Comparison of ENCODE assay signal across 1 cellular context in genomic region chr1:228368801-228369607, GRCh38.
TF ChIP-seq lines count a peak whose summit lies in the region.

No MANE protein-coding gene starts in this region.

TF ChIP-seq in K562, 482 proteins besides CTCF, POLR2A, EP300 and RAD21 (continued from another document and continues in another):
- TF ChIP-seq PTTG1 (tag; IDR thresholded peaks at IDR 0.05; ENCODE audit: low read depth) (no peak), PHB (CRISPR knock-in tag; IDR thresholded peaks at IDR 0.05) (no peak), EGR1 (conservative IDR thresholded peaks at IDR 0.05) (peak; percentile 39), TBL1XR1 (IDR thresholded peaks at IDR 0.05; ENCODE audit: low read length in 2 of 2) (peak; percentile 63 to 94; a peak in 3 of 4 replicates), FOXK1 (CRISPR knock-in tag; IDR thresholded peaks at IDR 0.05; ENCODE audit: borderline replicate concordance) (peak; percentile 44; the same call in 1 of the 2 replicates), RBM17 (IDR thresholded peaks at IDR 0.05; ENCODE audit: borderline replicate concordance, low read depth, low read length) (no peak), TEAD2 (tag; IDR thresholded peaks at IDR 0.05) (no peak), POLR2B (IDR thresholded peaks at IDR 0.05; ENCODE audit: low read depth, partially characterized antibody) (no peak), CBFB (CRISPR knock-in tag; IDR thresholded peaks at IDR 0.05) (peak; percentile 84), MXI1 (IDR thresholded peaks at IDR 0.05; ENCODE audit: low read depth, low read length) (0 out of 2 replicates have a peak, but pooled peaks have one; percentile 41), CHD1 (IDR thresholded peaks at IDR 0.05; ENCODE audit: low read length) (no peak), E4F1 (CRISPR knock-in tag; IDR thresholded peaks at IDR 0.05; ENCODE audit: borderline replicate concordance) (no peak), TAF9B (IDR thresholded peaks at IDR 0.05; ENCODE audit: partially characterized antibody) (no peak), SIN3B (IDR thresholded peaks at IDR 0.05; ENCODE audit: low read depth) (no peak), ATF4 (CRISPR knock-in tag; IDR thresholded peaks at IDR 0.05) (no peak; the same call in 1 of the 2 replicates), BCL6 (CRISPR knock-in tag; IDR thresholded peaks at IDR 0.05) (no peak), ZFPM2 (CRISPR knock-in tag; IDR thresholded peaks at IDR 0.05) (no peak), TCF7L2 (IDR thresholded peaks at IDR 0.05; ENCODE audit: low read depth, low read length) (peak; percentile 80; the same call in 1 of the 2 replicates), PPARD (CRISPR knock-in tag; IDR thresholded peaks at IDR 0.05) (no peak), USF1 (CRISPR knock-in tag; IDR thresholded peaks at IDR 0.05) (peak; percentile 91), NUFIP1 (IDR thresholded peaks at IDR 0.05; ENCODE audit: partially characterized antibody) (peak; percentile 74), HMGN3 (IDR thresholded peaks at IDR 0.05; ENCODE audit: borderline replicate concordance, extremely low read depth, insufficient read length, low read depth, low read length) (peak; percentile 35), ARNT (IDR thresholded peaks at IDR 0.05) (peak in 1 of 2 experiments; percentile 59; a peak in 1 of 4 replicates), ASH1L (IDR thresholded peaks at IDR 0.05; ENCODE audit: borderline replicate concordance, low read depth, partially characterized antibody) (no peak), ZBED1 (IDR thresholded peaks at IDR 0.05) (peak; percentile 27; the same call in 1 of the 2 replicates), RFX7 (CRISPR knock-in tag; IDR thresholded peaks at IDR 0.05) (no peak), FOXJ2 (tag; IDR thresholded peaks at IDR 0.05) (peak; percentile 81; the same call in 1 of the 2 replicates), ZNF134 (CRISPR knock-in tag; conservative IDR thresholded peaks at IDR 0.05) (peak; percentile 38; the same call in 1 of the 2 replicates), ZZZ3 (IDR thresholded peaks at IDR 0.05) (no peak), ZBTB43 (CRISPR knock-in tag; IDR thresholded peaks at IDR 0.05) (no peak), STAT5A (IDR thresholded peaks at IDR 0.05; ENCODE audit: borderline replicate concordance, low read length) (peak; percentile 61; the same call in 1 of the 2 replicates), ARHGAP35 (IDR thresholded peaks at IDR 0.05; ENCODE audit: partially characterized antibody) (no peak), NR4A1 (CRISPR knock-in tag; IDR thresholded peaks at IDR 0.05) (no peak), NR4A1 (tag; IDR thresholded peaks at IDR 0.05) (peak; percentile 86), ZBTB11 (CRISPR knock-in tag; IDR thresholded peaks at IDR 0.05) (peak in 1 of 3 experiments; percentile 60; a peak in 2 of 6 replicates), E2F4 (CRISPR knock-in tag; IDR thresholded peaks at IDR 0.05; ENCODE audit: low read depth) (no peak), POLR2H (tag; IDR thresholded peaks at IDR 0.05; ENCODE audit: low read depth) (no peak), FOXK2 (conservative IDR thresholded peaks at IDR 0.05 in 1 of 2, IDR thresholded peaks at IDR 0.05 in 1 of 2; ENCODE audit: low read depth in 2 of 2) (peak in 1 of 2 experiments; percentile 97; a peak in 3 of 4 replicates), TAF7 (tag; IDR thresholded peaks at IDR 0.05) (no peak)
- TF ChIP-seq, protein P1, sequence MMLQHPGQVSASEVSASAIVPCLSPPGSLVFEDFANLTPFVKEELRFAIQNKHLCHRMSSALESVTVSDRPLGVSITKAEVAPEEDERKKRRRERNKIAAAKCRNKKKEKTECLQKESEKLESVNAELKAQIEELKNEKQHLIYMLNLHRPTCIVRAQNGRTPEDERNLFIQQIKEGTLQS (IDR thresholded peaks at IDR 0.05), result peak; percentile 69
- TF ChIP-seq, protein P1 (CRISPR knock-in tag; conservative IDR thresholded peaks at IDR 0.05), result peak; percentile 50; the same call in 1 of the 2 replicates
- TF ChIP-seq, protein P2, sequence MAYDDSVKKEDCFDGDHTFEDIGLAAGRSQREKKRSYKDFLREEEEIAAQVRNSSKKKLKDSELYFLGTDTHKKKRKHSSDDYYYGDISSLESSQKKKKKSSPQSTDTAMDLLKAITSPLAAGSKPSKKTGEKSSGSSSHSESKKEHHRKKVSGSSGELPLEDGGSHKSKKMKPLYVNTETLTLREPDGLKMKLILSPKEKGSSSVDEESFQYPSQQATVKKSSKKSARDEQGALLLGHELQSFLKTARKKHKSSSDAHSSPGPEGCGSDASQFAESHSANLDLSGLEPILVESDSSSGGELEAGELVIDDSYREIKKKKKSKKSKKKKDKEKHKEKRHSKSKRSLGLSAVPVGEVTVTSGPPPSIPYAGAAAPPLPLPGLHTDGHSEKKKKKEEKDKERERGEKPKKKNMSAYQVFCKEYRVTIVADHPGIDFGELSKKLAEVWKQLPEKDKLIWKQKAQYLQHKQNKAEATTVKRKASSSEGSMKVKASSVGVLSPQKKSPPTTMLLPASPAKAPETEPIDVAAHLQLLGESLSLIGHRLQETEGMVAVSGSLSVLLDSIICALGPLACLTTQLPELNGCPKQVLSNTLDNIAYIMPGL (CRISPR knock-in tag; IDR thresholded peaks at IDR 0.05), result no peak
- TF ChIP-seq, protein P3, sequence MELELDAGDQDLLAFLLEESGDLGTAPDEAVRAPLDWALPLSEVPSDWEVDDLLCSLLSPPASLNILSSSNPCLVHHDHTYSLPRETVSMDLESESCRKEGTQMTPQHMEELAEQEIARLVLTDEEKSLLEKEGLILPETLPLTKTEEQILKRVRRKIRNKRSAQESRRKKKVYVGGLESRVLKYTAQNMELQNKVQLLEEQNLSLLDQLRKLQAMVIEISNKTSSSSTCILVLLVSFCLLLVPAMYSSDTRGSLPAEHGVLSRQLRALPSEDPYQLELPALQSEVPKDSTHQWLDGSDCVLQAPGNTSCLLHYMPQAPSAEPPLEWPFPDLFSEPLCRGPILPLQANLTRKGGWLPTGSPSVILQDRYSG (tag; conservative IDR thresholded peaks at IDR 0.05; ENCODE audit: low read depth), result peak; percentile 68; the same call in 1 of the 2 replicates
- TF ChIP-seq, protein P4, sequence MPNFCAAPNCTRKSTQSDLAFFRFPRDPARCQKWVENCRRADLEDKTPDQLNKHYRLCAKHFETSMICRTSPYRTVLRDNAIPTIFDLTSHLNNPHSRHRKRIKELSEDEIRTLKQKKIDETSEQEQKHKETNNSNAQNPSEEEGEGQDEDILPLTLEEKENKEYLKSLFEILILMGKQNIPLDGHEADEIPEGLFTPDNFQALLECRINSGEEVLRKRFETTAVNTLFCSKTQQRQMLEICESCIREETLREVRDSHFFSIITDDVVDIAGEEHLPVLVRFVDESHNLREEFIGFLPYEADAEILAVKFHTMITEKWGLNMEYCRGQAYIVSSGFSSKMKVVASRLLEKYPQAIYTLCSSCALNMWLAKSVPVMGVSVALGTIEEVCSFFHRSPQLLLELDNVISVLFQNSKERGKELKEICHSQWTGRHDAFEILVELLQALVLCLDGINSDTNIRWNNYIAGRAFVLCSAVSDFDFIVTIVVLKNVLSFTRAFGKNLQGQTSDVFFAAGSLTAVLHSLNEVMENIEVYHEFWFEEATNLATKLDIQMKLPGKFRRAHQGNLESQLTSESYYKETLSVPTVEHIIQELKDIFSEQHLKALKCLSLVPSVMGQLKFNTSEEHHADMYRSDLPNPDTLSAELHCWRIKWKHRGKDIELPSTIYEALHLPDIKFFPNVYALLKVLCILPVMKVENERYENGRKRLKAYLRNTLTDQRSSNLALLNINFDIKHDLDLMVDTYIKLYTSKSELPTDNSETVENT (CRISPR knock-in tag; IDR thresholded peaks at IDR 0.05), result no peak
